In genomic region chr19:4556574-4557185, GRCh38 we compare ENCODE assay signal across 1 cellular context.
TF ChIP-seq lines count a peak whose summit lies in the region.

No MANE protein-coding gene starts in this region.

TF ChIP-seq in K562, 482 proteins besides CTCF, POLR2A, EP300 and RAD21:
- peak; percentile 21 for TF ChIP-seq TBP (optimal IDR thresholded peaks at IDR 0.05; ENCODE audit: low read depth, low read length)
- TF ChIP-seq YY1 (IDR thresholded peaks at IDR 0.05; ENCODE audit: borderline replicate concordance in 1 of 3, control insufficient read depth in 1 of 3, extremely low read depth in 1 of 3, insufficient read depth in 3 of 3, insufficient read length in 1 of 3, insufficient replicate concordance in 2 of 3, low read depth in 1 of 3, low read length in 2 of 3), result peak in 2 of 3 experiments; percentile 6 to 45
- TF ChIP-seq CREM (IDR thresholded peaks at IDR 0.05; ENCODE audit: low read depth), result peak; percentile 24
- TF ChIP-seq LCOR (CRISPR knock-in tag; IDR thresholded peaks at IDR 0.05), result 0 out of 2 replicates have a peak, but pooled peaks have one; percentile 13
- TF ChIP-seq VEZF1 (CRISPR knock-in tag; IDR thresholded peaks at IDR 0.05), result peak; percentile 9; the same call in 1 of the 2 replicates
- TF ChIP-seq E2F6 (IDR thresholded peaks at IDR 0.05; ENCODE audit: borderline replicate concordance in 1 of 2, extremely low read depth in 1 of 2, insufficient read depth in 1 of 2, insufficient read length in 1 of 2, low read depth in 1 of 2, low read length in 1 of 2, poor library complexity in 1 of 2, severe bottlenecking in 1 of 2), result peak in 1 of 2 experiments; percentile 16
- peak; percentile 8 for TF ChIP-seq CCNT2 (IDR thresholded peaks at IDR 0.05; ENCODE audit: borderline replicate concordance, extremely low read depth, insufficient read length, low read depth, low read length)
- peak; percentile 91 for TF ChIP-seq PRDM10 (IDR thresholded peaks at IDR 0.05; ENCODE audit: partially characterized antibody)
- TF ChIP-seq PCBP1 (IDR thresholded peaks at IDR 0.05; ENCODE audit: low read depth, low read length, poor library complexity, severe bottlenecking), result peak; percentile 12
- no peak for TF ChIP-seq CREB3 (tag; conservative IDR thresholded peaks at IDR 0.05; ENCODE audit: low read depth)
- TF ChIP-seq ZBTB7A (IDR thresholded peaks at IDR 0.05; ENCODE audit: borderline replicate concordance, control insufficient read depth, low read depth, low read length), result 0 out of 2 replicates have a peak, but pooled peaks have one; percentile 42
- no peak for TF ChIP-seq HMG20A (CRISPR knock-in tag; conservative IDR thresholded peaks at IDR 0.05)
- TF ChIP-seq JUN (IDR thresholded peaks at IDR 0.05; ENCODE audit: borderline replicate concordance, low read depth, low read length), result no peak
- TF ChIP-seq JUN (CRISPR knock-in tag; IDR thresholded peaks at IDR 0.05; ENCODE audit: borderline replicate concordance), result 0 out of 2 replicates have a peak, but pooled peaks have one; percentile 44
- TF ChIP-seq RBM39 (optimal IDR thresholded peaks at IDR 0.05; ENCODE audit: low read depth, low read length), result no peak
- TF ChIP-seq GABPB1 (CRISPR knock-in tag; IDR thresholded peaks at IDR 0.05), result 0 out of 2 replicates have a peak, but pooled peaks have one; percentile 52
- no peak for TF ChIP-seq DEAF1 (CRISPR knock-in tag; IDR thresholded peaks at IDR 0.05)
- no peak for TF ChIP-seq FOXP1 (CRISPR knock-in tag; IDR thresholded peaks at IDR 0.05)
- no peak for TF ChIP-seq CREB1 (IDR thresholded peaks at IDR 0.05)
- peak; percentile 27; the same call in 1 of the 2 replicates for TF ChIP-seq CREB1 (CRISPR knock-in tag; IDR thresholded peaks at IDR 0.05)
